11 cellular contexts compared by ENCODE assay signal in genomic region chr12:124758266-124759200, GRCh38.
A peak's percentile ranks its signal among the peaks of the same experiment; 100 is the strongest.
DNase-seq lines count a peak whose midpoint lies in the region; ATAC-seq, FAIRE-seq and TF ChIP-seq lines count a peak whose summit lies in the region.
"Had no signal": no experiment of that assay in that cellular context is flagged by ENCODE, and none has a peak within 500 bp of the region (broad histone marks: within the 10 kb centered on the region; RNA-seq: fewer than 3 reads in every experiment).

No MANE protein-coding gene starts in this region.

- CTCF ChIA-PET in H1 (lab: Charles Lee; ENCODE audit: partially characterized antibody), result interaction anchor here (0.6 to 10.9 kb wide), 9 partner anchors 6 to 722 kb away, joined by 3 to 146 read pairs (median 3); no protein-coding TSS in a partner anchor

- H3K27ac Mint-ChIP-seq in stimulated activated naive B cell treated with anti-CD40 and anti-IgM and Interleukin-4, amounts not matched to agents 10 μg/mL and 1 μg/mL and 100 μg/mL, for 72 hours, result no peak overlapping the region
- H3K27ac Mint-ChIP-seq: progenitor cell of endocrine pancreas had no signal

- whole genome bisulfite sequencing in H1 (ENCODE audit: extremely low coverage in 1 of 2, insufficient coverage in 1 of 2, insufficient read length in 1 of 2, insufficient replicate concordance in 2 of 2, low coverage in 1 of 2, low lambda C conversion rate in 2 of 2, missing lambda C conversion rate in 1 of 2), 2 experiments, result 83% methylated on average over 29 of the region's 32 CpGs; no CpG with 5 or more reads in 1 of the 2 experiments
- WGBS in tibial nerve, 2 donors, result 63 to 79% methylated on average over 25 to 32 of the region's 32 CpGs

- peak; percentile 72 for DNase-seq in NCI-H146 (lab: John Stamatoyannopoulos, UW)
- peak; percentile 71 to 87 for DNase-seq in NCI-H526 (lab: John Stamatoyannopoulos, UW)
- DNase-seq in H1 (ENCODE audit: low read depth in 1 of 2, low spot score in 2 of 2), result no peak
- DNase-seq in stimulated activated naive B cell treated with anti-CD40 and anti-IgM and Interleukin-4, amounts not matched to agents 10 μg/mL and 1 μg/mL and 100 μg/mL, for 72 hours, result no peak
- DNase-seq in tibial nerve (ENCODE audit: low spot score in 2 of 2), result no peak
- DNase-seq in pons (ENCODE audit: low spot score), result no peak
- DNase-seq: DND-41, OCI-M1 had no signal

- H3K27me3 Mint-ChIP-seq in stimulated activated naive B cell treated with anti-CD40 and anti-IgM and Interleukin-4, amounts not matched to agents 10 μg/mL and 1 μg/mL and 100 μg/mL, for 72 hours, result peaks cover 37 to 39% of the 10 kb centered on the region in 2 donors

- H4K8ac ChIP-seq in H1 (ENCODE audit: extremely low read depth, insufficient read depth, low read length), result no peak overlapping the region

- peaks cover 0 to 4% of the 10 kb centered on the region in 2 donors for H3K36me3 Mint-ChIP-seq in stimulated activated naive B cell treated with anti-CD40 and anti-IgM and Interleukin-4, amounts not matched to agents 10 μg/mL and 1 μg/mL and 100 μg/mL, for 72 hours

- TF ChIP-seq CTCF in H1 (IDR thresholded peaks at IDR 0.05; ENCODE audit: control extremely low read depth in 1 of 3, insufficient read depth in 1 of 3, low read depth in 1 of 3, low read length in 3 of 3) (no peak), tibial nerve (IDR thresholded peaks at IDR 0.05) (no peak)

- TF ChIP-seq RAD21 in H1 (IDR thresholded peaks at IDR 0.05 in 1 of 2, conservative IDR thresholded peaks at IDR 0.05 in 1 of 2; ENCODE audit: low read depth in 2 of 2, low read length in 2 of 2), result no peak

- no peak overlapping the region for H3K4me3 Mint-ChIP-seq in stimulated activated naive B cell treated with anti-CD40 and anti-IgM and Interleukin-4, amounts not matched to agents 10 μg/mL and 1 μg/mL and 100 μg/mL, for 72 hours

- no peak overlapping the region for H3K56ac ChIP-seq in H1 (replicated peaks; ENCODE audit: insufficient read length, low read depth, low read length)

- H3K18ac ChIP-seq in H1 (ENCODE audit: extremely low read depth, low read length), result 0 out of 2 replicates have a peak overlapping the region, but pooled peaks have one; percentile 16

- H3K4me2 ChIP-seq in BLaER1 treated with 17β-estradiol and CSF1 and Interleukin-3, amounts not matched to agents 10 nM and 100 nM, result peak overlapping the region; percentile 83 to 96 (median 92)
- no peak overlapping the region for H3K4me2 ChIP-seq in H1 (ENCODE audit: insufficient read depth in 1 of 2, low read depth in 2 of 2, low read length in 2 of 2)

- peaks cover 7 to 21% (median 9%) of the 10 kb centered on the region in 11 experiments; a peak in 18 of 22 replicates for H3K9me3 ChIP-seq in BLaER1 treated with 17β-estradiol and CSF1 and Interleukin-3, amounts not matched to agents 10 nM and 100 nM (replicated peaks in 1 of 11)
- peaks cover 3 to 5% of the 10 kb centered on the region in 2 experiments; a peak in 2 of 4 replicates for H3K9me3 ChIP-seq in H1 (ENCODE audit: insufficient read depth in 2 of 2, low read depth in 1 of 2, low read length in 1 of 2)
- H3K9me3 ChIP-seq in tibial nerve, result peaks cover 0 to 5% (median 0%) of the 10 kb centered on the region in 4 donors

- no peaks in the 10 kb centered on the region for H3K27me3 ChIP-seq in BLaER1 treated with 17β-estradiol and CSF1 and Interleukin-3, amounts not matched to agents 10 nM and 100 nM
- H3K27me3 ChIP-seq in H1 (replicated peaks in 1 of 4; ENCODE audit: control insufficient read depth in 3 of 4, extremely low read depth in 1 of 4, insufficient read depth in 3 of 4, low read length in 3 of 4), result no peaks in the 10 kb centered on the region; a peak in 1 of 7 replicates
- no peaks in the 10 kb centered on the region for H3K27me3 ChIP-seq in tibial nerve

- no peak overlapping the region for H2BK120ac ChIP-seq in H1 (replicated peaks; ENCODE audit: low read depth, low read length)

- H2AK5ac ChIP-seq in H1 (ENCODE audit: low read depth, low read length), result no peak overlapping the region

- no peaks in the 10 kb centered on the region for H4K20me1 ChIP-seq in BLaER1 treated with 17β-estradiol and CSF1 and Interleukin-3, amounts not matched to agents 10 nM and 100 nM
- no peaks in the 10 kb centered on the region for H4K20me1 ChIP-seq in H1 (replicated peaks in 1 of 2; ENCODE audit: control insufficient read depth in 1 of 2, insufficient read depth in 2 of 2, low read length in 2 of 2)

- H3K79me2 ChIP-seq in H1 (ENCODE audit: control insufficient read depth in 1 of 2, insufficient read depth in 2 of 2, low read length in 2 of 2), result no peaks in the 10 kb centered on the region

- no peak for TF ChIP-seq EP300 in H1 (IDR thresholded peaks at IDR 0.05; ENCODE audit: borderline replicate concordance in 1 of 2, low read depth in 2 of 2, low read length in 2 of 2)
- TF ChIP-seq EP300 in tibial nerve (IDR thresholded peaks at IDR 0.05), result no peak

- H3K4ac ChIP-seq in H1 (replicated peaks; ENCODE audit: insufficient read length, low read depth, low read length), result no peak overlapping the region

- H2BK20ac ChIP-seq in H1 (ENCODE audit: low read length), result no peak overlapping the region

- peaks cover 0 to 3% (median 0%) of the 10 kb centered on the region in 11 experiments; a peak in 1 of 22 replicates for H3K36me3 ChIP-seq in BLaER1 treated with 17β-estradiol and CSF1 and Interleukin-3, amounts not matched to agents 10 nM and 100 nM
- H3K36me3 ChIP-seq in H1 (ENCODE audit: control insufficient read depth in 2 of 4, insufficient read depth in 4 of 4, low read length in 3 of 4) (no peaks in the 10 kb centered on the region), tibial nerve (no peaks in the 10 kb centered on the region)

- no peak overlapping the region for H4K5ac ChIP-seq in H1 (ENCODE audit: insufficient read length, low read depth, low read length)

- no peak overlapping the region for H2AFZ ChIP-seq in H1 (ENCODE audit: low read length)

- H3K4me1 ChIP-seq in BLaER1 treated with 17β-estradiol and CSF1 and Interleukin-3, amounts not matched to agents 10 nM and 100 nM, result peaks cover 98 to 100% (median 100%) of the 10 kb centered on the region in 10 experiments
- H3K4me1 ChIP-seq in H1 (replicated peaks in 1 of 4; ENCODE audit: control insufficient read depth in 3 of 4, insufficient read depth in 4 of 4, low read length in 3 of 4) (peaks cover 0 to 16% (median 7%) of the 10 kb centered on the region in 4 experiments; a peak in 6 of 7 replicates), tibial nerve (peaks cover 0 to 76% (median 37%) of the 10 kb centered on the region in 4 donors)

- no peak overlapping the region for H3K23ac ChIP-seq in H1 (ENCODE audit: insufficient read length)

- no peak overlapping the region for H3K14ac ChIP-seq in H1 (ENCODE audit: insufficient read length)

- H4K91ac ChIP-seq in H1 (replicated peaks; ENCODE audit: insufficient read length, low read length), result no peak overlapping the region

- peak overlapping the region; percentile 38 to 85 (median 74); a peak in 19 of 22 replicates for H3K9ac ChIP-seq in BLaER1 treated with 17β-estradiol and CSF1 and Interleukin-3, amounts not matched to agents 10 nM and 100 nM
- H3K9ac ChIP-seq in H1 (replicated peaks in 1 of 4; ENCODE audit: extremely low read depth in 1 of 4, low read depth in 3 of 4, low read length in 3 of 4), result no peak overlapping the region

- H2BK5ac ChIP-seq in H1 (ENCODE audit: low read depth, low read length), result no peak overlapping the region

- H3K27ac ChIP-seq in BLaER1 treated with 17β-estradiol and CSF1 and Interleukin-3, amounts not matched to agents 10 nM and 100 nM, result peak overlapping the region; percentile 50 to 98 (median 90); a peak in 21 of 22 replicates
- no peak overlapping the region for H3K27ac ChIP-seq in H1 (ENCODE audit: low read depth, low read length)
- H3K27ac ChIP-seq in tibial nerve, result peak overlapping the region in 2 of 4 donors; percentile 91 to 96

- TF ChIP-seq POLR2A in H1 (IDR thresholded peaks at IDR 0.05; ENCODE audit: control extremely low read depth in 1 of 2, low read depth in 2 of 2, low read length in 2 of 2) (no peak), tibial nerve (IDR thresholded peaks at IDR 0.05) (no peak)

- no peak for FAIRE-seq in H1 (lab: Jason Lieb, UNC)

- no peaks in the 10 kb centered on the region for H3K23me2 ChIP-seq in H1 (ENCODE audit: low read depth, low read length)

- peaks cover 34 to 51% of the 10 kb centered on the region in 2 donors for H3K4me1 Mint-ChIP-seq in stimulated activated naive B cell treated with anti-CD40 and anti-IgM and Interleukin-4, amounts not matched to agents 10 μg/mL and 1 μg/mL and 100 μg/mL, for 72 hours

- H3K79me1 ChIP-seq in H1 (ENCODE audit: low read depth, low read length), result no peaks in the 10 kb centered on the region; the same call in 1 of the 2 replicates

- no peak overlapping the region for H2BK12ac ChIP-seq in H1 (ENCODE audit: low read depth, low read length)

- peaks cover 8 to 12% of the 10 kb centered on the region in 2 donors for H3K9me3 Mint-ChIP-seq in stimulated activated naive B cell treated with anti-CD40 and anti-IgM and Interleukin-4, amounts not matched to agents 10 μg/mL and 1 μg/mL and 100 μg/mL, for 72 hours

- POLR2A ChIA-PET in H1 (lab: Charles Lee; ENCODE audit: partially characterized antibody), result no interaction called here

- no peak for ATAC-seq in stimulated activated naive B cell treated with anti-CD40 and anti-IgM and Interleukin-4, amounts not matched to agents 10 μg/mL and 1 μg/mL and 100 μg/mL, for 72 hours (replicated peaks)
- ATAC-seq in esophagus mucosa, result no peak

- no peak overlapping the region for H2BK15ac ChIP-seq in H1 (ENCODE audit: low read length)

- peak overlapping the region in 9 of 10 experiments; percentile 4 to 65 (median 52); a peak in 16 of 20 replicates for H3K4me3 ChIP-seq in BLaER1 treated with 17β-estradiol and CSF1 and Interleukin-3, amounts not matched to agents 10 nM and 100 nM
- no peak overlapping the region for H3K4me3 ChIP-seq in H1 (ENCODE audit: extremely low read depth in 1 of 4, insufficient read depth in 2 of 4, low read depth in 3 of 4, low read length in 4 of 4)
- no peak overlapping the region for H3K4me3 ChIP-seq in tibial nerve

TF ChIP-seq in H1, 55 proteins besides CTCF, POLR2A, EP300 and RAD21 (continues in another document):
- TF ChIP-seq E2F6 (IDR thresholded peaks at IDR 0.05) (no peak), ATF3 (IDR thresholded peaks at IDR 0.05; ENCODE audit: insufficient read depth, low read depth, low read length) (no peak), POLR2AphosphoS5 (IDR thresholded peaks at IDR 0.05; ENCODE audit: low read depth, low read length) (no peak), SP2 (IDR thresholded peaks at IDR 0.05; ENCODE audit: low read length) (no peak), ASH2L (IDR thresholded peaks at IDR 0.05; ENCODE audit: low read length) (no peak)

Comparison
In these comparisons a context has a peak if more than half of its experiments do, and no peak if none do; other contexts are left out.
1. H3K4me2 ChIP-seq: peak in BLaER1 treated with 17β-estradiol and CSF1 and Interleukin-3, amounts not matched to agents 10 nM and 100 nM (11 of 11); none in H1 (0 of 2).
2. H3K4me3 ChIP-seq: peak in BLaER1 treated with 17β-estradiol and CSF1 and Interleukin-3, amounts not matched to agents 10 nM and 100 nM (9 of 10); none in H1 (0 of 4) and tibial nerve (0 of 4).
3. H3K9ac ChIP-seq: peak in BLaER1 treated with 17β-estradiol and CSF1 and Interleukin-3, amounts not matched to agents 10 nM and 100 nM (11 of 11); none in H1 (0 of 4).
4. DNase-seq: peak in NCI-H146 (single experiment) and NCI-H526 (2 of 2); none in H1 (0 of 2), stimulated activated naive B cell treated with anti-CD40 and anti-IgM and Interleukin-4, amounts not matched to agents 10 μg/mL and 1 μg/mL and 100 μg/mL, for 72 hours (single experiment), tibial nerve (0 of 2) and pons (single experiment).